In genomic region chr10:22278441-22278782, GRCh38 we compare ENCODE assay signal across 20 cellular contexts.
"Had no signal": no experiment of that assay in that cellular context is flagged by ENCODE, and none has a peak within 500 bp of the region (broad histone marks: within the 10 kb centered on the region; RNA-seq: fewer than 3 reads in every experiment).

No MANE protein-coding gene starts in this region.

- H3K27me3 ChIP-seq: body of pancreas, thyroid gland, uterus had no signal

- H3K27ac ChIP-seq: body of pancreas, foreskin keratinocyte, thyroid gland, uterus had no signal

- H3K36me3 ChIP-seq: thyroid gland, uterus had no signal

- H3K9me3 ChIP-seq: body of pancreas, thyroid gland, uterus had no signal

- H3K4me3 ChIP-seq: body of pancreas, lung, thyroid gland, uterus had no signal

- ATAC-seq: activated CD8-positive, alpha-beta T cell treated with anti-CD3 and anti-CD28 coated beads, Interleukin-2, amount 10 ng/mL, durations not matched to agents 7 days and 5 days; body of pancreas; effector memory CD8-positive, alpha-beta T cell; foreskin keratinocyte had no signal

- H3K4me1 ChIP-seq: body of pancreas, foreskin keratinocyte, thyroid gland, uterus had no signal

- DNase-seq: activated CD4-positive, alpha-beta T cell treated with anti-CD3 and anti-CD28 coated beads for 48 hours; activated CD4-positive, CD25-positive, alpha-beta regulatory T cell; activated CD8-positive, alpha-beta T cell treated with anti-CD3 and anti-CD28 coated beads, Interleukin-2, amount 10 ng/mL, durations not matched to agents 7 days and 5 days; activated naive CD4-positive, alpha-beta T cell treated with anti-CD3 and anti-CD28 coated beads for 36 hours; activated T-cell treated with anti-CD3 and anti-CD28 coated beads, Interleukin-2, amount 50 U/mL, for 24 hours; body of pancreas; dermis blood vessel endothelial cell; effector memory CD8-positive, alpha-beta T cell; foreskin keratinocyte; hippocampal formation; islet precursor cell; left colon; nucleus accumbens; posterior cingulate gyrus; retina; stimulated activated naive CD4-positive, alpha-beta T cell; T-helper 9 cell; thyroid gland; uterus had no signal
